ENCODE assay signal across 34 cellular contexts in the genomic region with DNA sequence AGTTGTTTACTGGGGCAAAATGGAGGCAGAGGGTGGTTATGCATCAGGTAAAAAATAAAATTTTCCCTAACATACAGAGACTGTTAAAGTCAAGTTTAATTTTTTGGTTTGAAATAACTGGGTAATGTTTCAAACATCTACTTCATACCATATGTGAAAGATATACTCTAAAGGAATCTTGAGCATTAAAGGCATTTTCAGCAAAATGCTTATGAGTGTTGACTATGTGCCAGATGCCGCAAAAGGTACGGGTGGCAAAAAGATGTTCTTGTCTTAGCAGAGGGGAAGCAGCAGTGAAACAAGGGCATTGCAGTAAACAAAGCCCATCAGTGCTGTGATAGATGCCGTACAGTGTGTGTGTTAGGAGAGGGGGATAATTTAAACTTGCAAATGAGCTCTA.
DNase-seq lines count a peak whose midpoint lies in the region; ATAC-seq lines count a peak whose summit lies in the region.
"Had no signal": no experiment of that assay in that cellular context is flagged by ENCODE, and none has a peak within 500 bp of the region (broad histone marks: within the 10 kb centered on the region; RNA-seq: fewer than 3 reads in every experiment).

No MANE protein-coding gene starts in this region.

- H3K36me3 Mint-ChIP-seq in activated T-helper 17 cell treated with anti-CD3 and anti-CD28 coated beads, Interleukin-2, amount 50 U/mL, for 72 hours (ENCODE audit: low read depth): peaks cover 28% of the 10 kb centered on the region
- H3K36me3 Mint-ChIP-seq: activated naive CD4-positive, alpha-beta T cell treated with anti-CD3 and anti-CD28 coated beads, Interleukin-2, amount 50 U/mL, for 24 hours; CD4-positive, CD25-positive, alpha-beta regulatory T cell had no signal

- no peaks in the 10 kb centered on the region for H3K27me3 Mint-ChIP-seq in activated T-helper 17 cell treated with anti-CD3 and anti-CD28 coated beads, Interleukin-2, amount 50 U/mL, for 72 hours
- H3K27me3 Mint-ChIP-seq: CD4-positive, CD25-positive, alpha-beta regulatory T cell had no signal

- H3K27ac Mint-ChIP-seq in activated T-helper 17 cell treated with anti-CD3 and anti-CD28 coated beads, Interleukin-2, amount 50 U/mL, for 72 hours: peak overlapping the region; percentile 1
- H3K27ac Mint-ChIP-seq: activated naive CD4-positive, alpha-beta T cell treated with anti-CD3 and anti-CD28 coated beads, Interleukin-2, amount 50 U/mL, for 24 hours; activated T-helper 2 cell treated with anti-CD3 and anti-CD28 coated beads, Interferon-gamma antibody, Interleukin-2, Interleukin-4, amounts not matched to agents 10 μg/mL and 5 μg/mL and 100 μg/mL, durations not matched to agents 14 hours and 24 hours and 36 hours; CD4-positive, CD25-positive, alpha-beta regulatory T cell; GM23338 had no signal

- no peak overlapping the region for H3K27ac ChIP-seq in caudate nucleus (ENCODE audit: low read depth, low read length)
- H3K27ac ChIP-seq: ascending aorta, esophagus muscularis mucosa, gastroesophageal sphincter, hepatocyte, right atrium auricular region, transverse colon, WERI-Rb-1 had no signal

- H3K4me3 ChIP-seq in skeletal muscle cell (ENCODE audit: low read depth, low read length): no peak overlapping the region
- H3K4me3 ChIP-seq: ascending aorta, esophagus muscularis mucosa, gastroesophageal sphincter, GM23338, hepatocyte, right atrium auricular region, transverse colon had no signal

- ATAC-seq in activated T-helper 17 cell treated with anti-CD3 and anti-CD28 coated beads, Interleukin-2, amount 50 U/mL, for 72 hours (replicated peaks): no peak
- ATAC-seq in Right ventricle myocardium inferior: no peak
- ATAC-seq: gastroesophageal sphincter, GM23338, left colon, Panc1 had no signal

- no peaks in the 10 kb centered on the region for H3K9me3 Mint-ChIP-seq in activated T-helper 17 cell treated with anti-CD3 and anti-CD28 coated beads, Interleukin-2, amount 50 U/mL, for 72 hours
- H3K9me3 Mint-ChIP-seq: activated naive CD4-positive, alpha-beta T cell treated with anti-CD3 and anti-CD28 coated beads, Interleukin-2, amount 50 U/mL, for 24 hours; activated T-helper 2 cell treated with anti-CD3 and anti-CD28 coated beads, Interferon-gamma antibody, Interleukin-2, Interleukin-4, amounts not matched to agents 10 μg/mL and 5 μg/mL and 100 μg/mL, durations not matched to agents 14 hours and 24 hours and 36 hours; GM23338 had no signal

- no peak overlapping the region for H3K4me3 Mint-ChIP-seq in activated T-helper 17 cell treated with anti-CD3 and anti-CD28 coated beads, Interleukin-2, amount 50 U/mL, for 72 hours
- H3K4me3 Mint-ChIP-seq: activated naive CD4-positive, alpha-beta T cell treated with anti-CD3 and anti-CD28 coated beads, Interleukin-2, amount 50 U/mL, for 24 hours; CD4-positive, CD25-positive, alpha-beta regulatory T cell; GM23338 had no signal

- peaks cover 8% of the 10 kb centered on the region for H3K4me1 Mint-ChIP-seq in activated T-helper 17 cell treated with anti-CD3 and anti-CD28 coated beads, Interleukin-2, amount 50 U/mL, for 72 hours
- H3K4me1 Mint-ChIP-seq: activated naive CD4-positive, alpha-beta T cell treated with anti-CD3 and anti-CD28 coated beads, Interleukin-2, amount 50 U/mL, for 24 hours; CD4-positive, CD25-positive, alpha-beta regulatory T cell; GM23338 had no signal

- DNase-seq in EL (peak; percentile 63), fibroblast of peridontal ligament (ENCODE audit: extremely low read depth) (peak; percentile 12), skeletal muscle cell (ENCODE audit: low read depth) (peak; percentile 10), Right ventricle myocardium inferior (ENCODE audit: missing footprints) (no peak), caudate nucleus (lab: John Stamatoyannopoulos, UW) (no peak), islet precursor cell (no peak), NOMO-1 (lab: John Stamatoyannopoulos, UW; ENCODE audit: unreplicated experiment in 2 of 2) (no peak)
- DNase-seq: activated CD4-positive, alpha-beta T cell treated with anti-CD3 and anti-CD28 coated beads for 4 hours; Calu3; CD4-positive, CD25-positive, alpha-beta regulatory T cell; central memory CD4-positive, alpha-beta T cell; dermis blood vessel endothelial cell; DMS79 treated with DMSO at 0.1 percent for 48 hours; left colon; NCI-H146; NCI-H345; NCI-H69; posterior cingulate gyrus; SIG-M5; stimulated activated CD4-positive, alpha-beta T cell treated with anti-CD3 and anti-CD28 coated beads, Interleukin-12 subunit alpha, Interleukin-12 subunit beta, amount 100 ng/mL, for 4 hours; stimulated activated CD4-positive, alpha-beta T cell treated with anti-CD3 and anti-CD28 coated beads, Interleukin-2, amount 100 ng/mL, for 48 hours; T1000; transverse colon; WERI-Rb-1 had no signal

- intact Hi-C loops in Right ventricle myocardium inferior (cut with DNase I): no loop called here

Comparison
In these comparisons a context has a peak if more than half of its experiments do, and no peak if none do; other contexts are left out.
1. DNase-seq: peak in EL (single experiment), fibroblast of peridontal ligament (single experiment) and skeletal muscle cell (single experiment); none in Right ventricle myocardium inferior (single experiment), caudate nucleus (0 of 61), islet precursor cell (single experiment) and NOMO-1 (0 of 2).